In genomic region chr6:100228437-100229424, GRCh38 we compare ENCODE assay signal across 1 cellular context.
TF ChIP-seq lines count a peak whose summit lies in the region.

No MANE protein-coding gene starts in this region.

TF ChIP-seq in K562, 482 proteins besides CTCF, POLR2A, EP300 and RAD21 (continued from another document):
- no peak for TF ChIP-seq HMGXB4 (CRISPR knock-in tag; IDR thresholded peaks at IDR 0.05)
- TF ChIP-seq ZFP30 (CRISPR knock-in tag; IDR thresholded peaks at IDR 0.05; ENCODE audit: borderline replicate concordance): no peak
- no peak for TF ChIP-seq ID3 (CRISPR knock-in tag; IDR thresholded peaks at IDR 0.05)
- TF ChIP-seq ID3 (tag; IDR thresholded peaks at IDR 0.05): 0 out of 2 replicates have a peak, but pooled peaks have one; percentile 24
- TF ChIP-seq CXXC5 (CRISPR knock-in tag; IDR thresholded peaks at IDR 0.05): peak; percentile 83
- TF ChIP-seq ZNF639 (CRISPR knock-in tag; conservative IDR thresholded peaks at IDR 0.05 in 1 of 2, IDR thresholded peaks at IDR 0.05 in 1 of 2): peak in 1 of 2 experiments; percentile 66; a peak in 1 of 4 replicates
- TF ChIP-seq GABPA (tag; conservative IDR thresholded peaks at IDR 0.05; ENCODE audit: low read depth): peak; percentile 38
- peak; percentile 89 for TF ChIP-seq CREB3 (tag; conservative IDR thresholded peaks at IDR 0.05; ENCODE audit: low read depth)
- peak; percentile 42; the same call in 1 of the 2 replicates for TF ChIP-seq ELF1 (tag; IDR thresholded peaks at IDR 0.05)
- TF ChIP-seq NFRKB (IDR thresholded peaks at IDR 0.05; ENCODE audit: low read depth): 0 out of 2 replicates have a peak, but pooled peaks have one; percentile 34
- peak; percentile 70 for TF ChIP-seq SMAD4 (CRISPR knock-in tag; conservative IDR thresholded peaks at IDR 0.05)
- TF ChIP-seq POLR2B (IDR thresholded peaks at IDR 0.05; ENCODE audit: low read depth, partially characterized antibody): peak; percentile 6
- TF ChIP-seq C11orf30 (IDR thresholded peaks at IDR 0.05; ENCODE audit: low read depth): no peak
